ENCODE assay signal across 13 cellular contexts in genomic region chr3:46690798-46691197, GRCh38. TPM values are rescaled to one million over a fixed set of nuclear protein-coding genes. Genes with fewer than 3 reads are reported as not detected.
A peak's percentile ranks its signal among the peaks of the same experiment; 100 is the strongest.
DNase-seq lines count a peak whose midpoint lies in the region; ATAC-seq, FAIRE-seq and TF ChIP-seq lines count a peak whose summit lies in the region.
"Had no signal": no experiment of that assay in that cellular context is flagged by ENCODE, and none has a peak within 500 bp of the region (broad histone marks: within the 10 kb centered on the region; RNA-seq: fewer than 3 reads in every experiment).

No MANE protein-coding gene starts in this region.

- POLR2A ChIA-PET in HCT116 (lab: Charles Lee) = no interaction called here
- POLR2A ChIA-PET in K562 (lab: Yijun Ruan, JAX) = interaction anchor here (0.6 to 0.7 kb wide), 2 partner anchors 187 to 1023 kb away, joined by 3 read pairs; partner anchors contain the start of gene PTH1R

- WGBS in K562 (ENCODE audit: insufficient coverage, low coverage, missing lambda C conversion rate) = 1% methylated on average over 5 of the region's 5 CpGs

- DNase-seq in HCT116 (ENCODE audit: low read depth, low spot score) (no peak), K562 (ENCODE audit: extremely low read depth in 1 of 4, low spot score in 3 of 4) (no peak), left colon (peak; percentile 76 to 83), type B pancreatic cell (ENCODE audit: extremely low spot score, unreplicated experiment) (no peak), hypothalamus (lab: John Stamatoyannopoulos, UW) (no peak), occipital lobe (lab: John Stamatoyannopoulos, UW) (no peak)
- DNase-seq: activated T-cell treated with anti-CD3 and anti-CD28 coated beads, Interleukin-2, amount 50 U/mL, for 4 hours; mesendoderm; NCI-H774; posterior cingulate gyrus; stimulated activated naive CD8-positive, alpha-beta T cell treated with anti-CD3 and anti-CD28 coated beads, Interleukin-15, amount 100 ng/mL, for 72 hours had no signal

- ATAC-seq in HCT116 (peak; percentile 28), K562 (no peak), left colon (peak; percentile 61), GM19397 (IDR thresholded peaks at IDR 0.05; ENCODE audit: unreplicated experiment) (no peak)
- ATAC-seq: activated CD4-positive, CD25-positive, alpha-beta regulatory T cell treated with anti-CD3 and anti-CD28 coated beads, Interleukin-2, amount 50 U/mL, for 24 hours; activated T-cell treated with anti-CD3 and anti-CD28 coated beads, Interleukin-2, amount 50 U/mL, for 4 hours; stimulated activated naive CD8-positive, alpha-beta T cell treated with anti-CD3 and anti-CD28 coated beads, Interleukin-15, amount 100 ng/mL, for 72 hours had no signal

- H4K20me1 ChIP-seq in HCT116 (ENCODE audit: insufficient read depth) = no peaks in the 10 kb centered on the region
- peaks cover 14% of the 10 kb centered on the region for H4K20me1 ChIP-seq in K562 (replicated peaks; ENCODE audit: control insufficient read depth, insufficient read depth, low read length)

- in situ Hi-C loops in K562 (cut with MboI) = no loop called here

- RAD21 ChIA-PET in HCT116 (lab: Charles Lee; ENCODE audit: low non-redundant PET in 1 of 2, low total read pairs in 2 of 2, uncharacterized antibody in 2 of 2, unreplicated experiment in 2 of 2) = no interaction called here

- no peak overlapping the region for H3K4me3 ChIP-seq in HCT116 (replicated peaks in 1 of 2; ENCODE audit: low read depth in 1 of 2, low read length in 2 of 2)
- no peak overlapping the region for H3K4me3 ChIP-seq in K562

- peak overlapping the region; percentile 26 for H3K9ac ChIP-seq in HCT116 (ENCODE audit: low read length)
- no peak overlapping the region for H3K9ac ChIP-seq in K562 (ENCODE audit: insufficient read depth in 1 of 2, low read depth in 2 of 2, low read length in 2 of 2)

- no peaks in the 10 kb centered on the region for H3K36me3 Mint-ChIP-seq in type B pancreatic cell

- peak overlapping the region; percentile 7; the same call in 1 of the 2 replicates for H3K27ac ChIP-seq in HCT116 (ENCODE audit: low read depth, low read length)
- H3K27ac ChIP-seq in K562 (ENCODE audit: extremely low read depth, low read depth, low read length) = no peak overlapping the region

- TF ChIP-seq CTCF in HCT116 (IDR thresholded peaks at IDR 0.05 in 2 of 3, conservative IDR thresholded peaks at IDR 0.05 in 1 of 3; ENCODE audit: borderline replicate concordance in 1 of 3, insufficient read depth in 1 of 3, low read depth in 2 of 3, low read length in 2 of 3) (no peak), K562 (IDR thresholded peaks at IDR 0.05 in 2 of 3, conservative IDR thresholded peaks at IDR 0.05 in 1 of 3; ENCODE audit: insufficient read depth in 2 of 3, low read depth in 1 of 3, low read length in 3 of 3) (no peak), type B pancreatic cell (conservative IDR thresholded peaks at IDR 0.05) (no peak)

- H3K4me1 ChIP-seq in HCT116 (ENCODE audit: control insufficient read depth in 1 of 2, insufficient read depth in 2 of 2, low read length in 2 of 2) = peaks cover 31 to 59% of the 10 kb centered on the region in 2 experiments
- H3K4me1 ChIP-seq in K562 (replicated peaks in 1 of 2; ENCODE audit: control insufficient read depth in 2 of 2, insufficient read depth in 2 of 2, low read length in 2 of 2) = peaks cover 0 to 30% of the 10 kb centered on the region in 2 experiments; a peak in 2 of 5 replicates

- H3K9me3 ChIP-seq in HCT116 (ENCODE audit: control insufficient read depth in 1 of 2, insufficient read depth in 1 of 2, low read depth in 1 of 2, low read length in 2 of 2) = no peaks in the 10 kb centered on the region
- H3K9me3 ChIP-seq in K562 (replicated peaks; ENCODE audit: control insufficient read depth, insufficient read depth, low read depth, low read length) = no peaks in the 10 kb centered on the region

- FAIRE-seq in K562 (lab: Jason Lieb, UNC) = no peak

- CTCF ChIA-PET in HCT116 (lab: Charles Lee) (no interaction called here), K562 (lab: Yijun Ruan, JAX; ENCODE audit: low intra/inter-chr PET ratio) (interaction anchor here (0.6 kb wide), 2 partner anchors 155 to 1746 kb away, joined by 3 to 5 read pairs; no protein-coding TSS in a partner anchor)

- H2AFZ ChIP-seq in HCT116 (ENCODE audit: low read depth, low read length, poor library complexity, severe bottlenecking) (no peak overlapping the region), K562 (ENCODE audit: low read depth, low read length) (no peak overlapping the region)

- no peaks in the 10 kb centered on the region for H3K36me3 ChIP-seq in HCT116 (ENCODE audit: control insufficient read depth in 1 of 2, insufficient read depth in 2 of 2, low read length in 2 of 2)
- H3K36me3 ChIP-seq in K562 (ENCODE audit: control insufficient read depth, insufficient read depth, low read length) = no peaks in the 10 kb centered on the region

- peaks cover 5% of the 10 kb centered on the region for H3K4me1 Mint-ChIP-seq in type B pancreatic cell (ENCODE audit: unreplicated experiment)

- TF ChIP-seq POLR2A in HCT116 (IDR thresholded peaks at IDR 0.05; ENCODE audit: borderline replicate concordance, extremely low read depth, insufficient read depth, insufficient read length) (no peak), K562 (conservative IDR thresholded peaks at IDR 0.05) (no peak)

- BruUV-seq in HCT116 (replicated peaks; lab: Mats Ljungman, UMichigan) (no TSS peak), K562 (replicated peaks; lab: Mats Ljungman, UMichigan) (no TSS peak)

- no peaks in the 10 kb centered on the region for H3K9me1 ChIP-seq in K562 (ENCODE audit: control insufficient read depth, insufficient read depth, low read length)

- peaks cover 6% of the 10 kb centered on the region for H3K27me3 Mint-ChIP-seq in type B pancreatic cell

- H3K9me3 Mint-ChIP-seq in type B pancreatic cell = no peaks in the 10 kb centered on the region
- H3K9me3 Mint-ChIP-seq: activated T-cell treated with anti-CD3 and anti-CD28 coated beads, Interleukin-2, amount 50 U/mL, for 4 hours; stimulated activated naive CD8-positive, alpha-beta T cell treated with anti-CD3 and anti-CD28 coated beads, Interleukin-15, amount 100 ng/mL, for 72 hours had no signal

- H3K4me3 Mint-ChIP-seq in type B pancreatic cell = no peak overlapping the region
- H3K4me3 Mint-ChIP-seq: stimulated activated naive CD8-positive, alpha-beta T cell treated with anti-CD3 and anti-CD28 coated beads, Interleukin-15, amount 100 ng/mL, for 72 hours had no signal

- no peaks in the 10 kb centered on the region for H3K79me2 ChIP-seq in HCT116 (ENCODE audit: insufficient read depth, low read length)
- H3K79me2 ChIP-seq in K562 (ENCODE audit: control insufficient read depth, insufficient read depth, low read length) = no peaks in the 10 kb centered on the region

- no peak for TF ChIP-seq EP300 in K562 (IDR thresholded peaks at IDR 0.05; ENCODE audit: low read length)

- TF ChIP-seq RAD21 in HCT116 (IDR thresholded peaks at IDR 0.05; ENCODE audit: low read depth) = no peak
- TF ChIP-seq RAD21 in K562 (CRISPR knock-in tag; conservative IDR thresholded peaks at IDR 0.05 in 1 of 2, IDR thresholded peaks at IDR 0.05 in 1 of 2) = no peak

- intact Hi-C loops in HCT116 (cut with micrococcal nuclease) = no loop called here
- intact Hi-C loops in K562 (cut with micrococcal nuclease) = no loop called here
- intact Hi-C loops in left colon (cut with DNase I, micrococcal nuclease) = no loop called here

- H3K27me3 ChIP-seq in HCT116 (ENCODE audit: insufficient read depth, low read length) = no peaks in the 10 kb centered on the region
- H3K27me3 ChIP-seq in K562 (ENCODE audit: control insufficient read depth in 2 of 2, insufficient read depth in 2 of 2, low read length in 2 of 2) = peaks cover 6 to 72% of the 10 kb centered on the region in 2 experiments; a peak in 4 of 5 replicates

- H3K4me2 ChIP-seq in HCT116 (ENCODE audit: low read length) = peak overlapping the region; percentile 97
- no peak overlapping the region for H3K4me2 ChIP-seq in K562 (ENCODE audit: insufficient read depth, low read length)

- H3K27ac Mint-ChIP-seq in type B pancreatic cell = peak overlapping the region; percentile 98
- H3K27ac Mint-ChIP-seq: stimulated activated naive CD8-positive, alpha-beta T cell treated with anti-CD3 and anti-CD28 coated beads, Interleukin-15, amount 100 ng/mL, for 72 hours had no signal

- H3K9me2 ChIP-seq in HCT116 (ENCODE audit: insufficient read depth) = no peaks in the 10 kb centered on the region

RNA-seq across cellular contexts. Expression of gene ALS2CL, which starts 2.7 kb away (rescaled TPM):
- 16.4 TPM for total RNA-seq in HCT116 (2021; ENCODE audit: unreplicated experiment)
- 20.6 and 24.1 TPM in 2 replicates for polyA plus RNA-seq in HCT116 (2012)
- total RNA-seq in K562 (2011; cell fraction: chromatin; rRNA removed; ENCODE audit: low replicate concordance) = 1.1 and 1.4 TPM in 2 replicates
- total RNA-seq in K562 (2011; cell fraction: nucleolus; rRNA removed) = 0.66 and 0.83 TPM in 2 replicates
- 0.51 and 0.61 TPM in 2 replicates for total RNA-seq in K562 (2011; cell fraction: nucleoplasm; rRNA removed)
- total RNA-seq in K562 (2014; rRNA removed) = 0.05 TPM in 1 of 2 replicates, not detected in the other
- 0.04 TPM in 1 of 2 replicates, not detected in the other for total RNA-seq in K562 (2014; rRNA removed; fragmentation: Illumina TruSeq; extraction: Trizol)
- not detected in 2 replicates for total RNA-seq in K562 (2015; rRNA removed; fragmentation: Illumina TruSeq; extraction: Trizol)
- total RNA-seq in K562 (2021) = 0.13 TPM in 2 replicates
- 0.03 and 0.18 TPM in 2 replicates for polyA plus RNA-seq in K562 (2011; rRNA removed)
- polyA plus RNA-seq in K562 (2011; cell fraction: cytosol; rRNA removed) = 0.03 TPM in 1 of 2 replicates, not detected in the other
- polyA plus RNA-seq in K562 (2011; cell fraction: nucleus; rRNA removed) = 0.46 and 0.61 TPM in 2 replicates
- 0.05 and 1.0 TPM in 2 replicates for polyA plus RNA-seq in K562 (2012)
- polyA plus RNA-seq in K562 (2014; fragmentation: Illumina TruSeq; extraction: Trizol) = 0.07 TPM in 1 of 2 replicates, not detected in the other
- polyA plus RNA-seq in K562 (2014; fragmentation: Nextera tagmentation; extraction: Ambion mirVana) = not detected
- 0.05 and 0.09 TPM in 2 replicates for polyA plus RNA-seq in K562 (2014; rRNA removed)
- 0.06 TPM in 1 of 2 replicates, not detected in the other for polyA minus RNA-seq in K562 (2011; rRNA and poly(A)+ RNA removed)
- polyA minus RNA-seq in K562 (2011; cell fraction: cytosol; rRNA and poly(A)+ RNA removed) = 0.19 TPM in 1 of 2 replicates, not detected in the other
- 0.22 and 0.54 TPM in 2 replicates for polyA minus RNA-seq in K562 (2011; cell fraction: nucleus; rRNA and poly(A)+ RNA removed)
- 10 to 100 TPM; 39.2 to 58.9 TPM for total RNA-seq in left colon
- total RNA-seq in type B pancreatic cell (ENCODE audit: low replicate concordance) = 31.7 and 70.8 TPM in 2 replicates
- total RNA-seq in occipital lobe = 3.9 TPM

RNA-seq across cellular contexts. Expression of gene TMIE, which starts 10.4 kb away (rescaled TPM):
- total RNA-seq in HCT116 (2021; ENCODE audit: unreplicated experiment) (0.74 TPM), K562 (2014; rRNA removed) (not detected in 2 replicates), K562 (2014; rRNA removed; fragmentation: Illumina TruSeq; extraction: Trizol) (not detected in 2 replicates), K562 (2015; rRNA removed; fragmentation: Illumina TruSeq; extraction: Trizol) (not detected in 2 replicates), K562 (2021) (not detected in 2 replicates), left colon (under 1 TPM in 1 of 2 donors, not detected in 1; 0.17 TPM), type B pancreatic cell (ENCODE audit: low replicate concordance) (0.48 and 0.62 TPM in 2 replicates), occipital lobe (2.5 TPM)
- polyA plus RNA-seq in HCT116 (2012) = 0.90 and 1.1 TPM in 2 replicates
- total RNA-seq in K562 (2011; cell fraction: chromatin; rRNA removed; ENCODE audit: low replicate concordance) = not detected in 2 replicates
- total RNA-seq in K562 (2011; cell fraction: nucleolus; rRNA removed) = not detected in 2 replicates
- total RNA-seq in K562 (2011; cell fraction: nucleoplasm; rRNA removed) = not detected in 2 replicates
- polyA plus RNA-seq in K562 (2011; rRNA removed) (not detected in 2 replicates), K562 (2014; fragmentation: Illumina TruSeq; extraction: Trizol) (not detected in 2 replicates), K562 (2014; fragmentation: Nextera tagmentation; extraction: Ambion mirVana) (not detected), K562 (2014; rRNA removed) (not detected in 2 replicates)
- not detected in 2 replicates for polyA plus RNA-seq in K562 (2011; cell fraction: cytosol; rRNA removed)
- polyA plus RNA-seq in K562 (2011; cell fraction: nucleus; rRNA removed) = not detected in 2 replicates
- polyA plus RNA-seq in K562 (2012) = 0.50 TPM in 1 of 2 replicates, not detected in the other
- not detected in 2 replicates for polyA minus RNA-seq in K562 (2011; rRNA and poly(A)+ RNA removed)
- polyA minus RNA-seq in K562 (2011; cell fraction: cytosol; rRNA and poly(A)+ RNA removed) = not detected in 2 replicates
- polyA minus RNA-seq in K562 (2011; cell fraction: nucleus; rRNA and poly(A)+ RNA removed) = not detected in 2 replicates

RNA-seq across cellular contexts. Expression of gene PRSS50, which starts 26.9 kb away (rescaled TPM):
- total RNA-seq in HCT116 (2021; ENCODE audit: unreplicated experiment) (not detected), K562 (2014; rRNA removed) (not detected in 2 replicates), K562 (2014; rRNA removed; fragmentation: Illumina TruSeq; extraction: Trizol) (not detected in 2 replicates), K562 (2015; rRNA removed; fragmentation: Illumina TruSeq; extraction: Trizol) (not detected in 2 replicates), K562 (2021) (not detected in 2 replicates), left colon (not detected), type B pancreatic cell (ENCODE audit: low replicate concordance) (1.1 and 1.2 TPM in 2 replicates), occipital lobe (0.31 TPM)
- polyA plus RNA-seq in HCT116 (2012) = not detected in 2 replicates
- not detected in 2 replicates for total RNA-seq in K562 (2011; cell fraction: chromatin; rRNA removed; ENCODE audit: low replicate concordance)
- 0.17 TPM in 1 of 2 replicates, not detected in the other for total RNA-seq in K562 (2011; cell fraction: nucleolus; rRNA removed)
- total RNA-seq in K562 (2011; cell fraction: nucleoplasm; rRNA removed) = not detected in 2 replicates
- polyA plus RNA-seq in K562 (2011; rRNA removed) (not detected in 2 replicates), K562 (2014; fragmentation: Illumina TruSeq; extraction: Trizol) (not detected in 2 replicates), K562 (2014; fragmentation: Nextera tagmentation; extraction: Ambion mirVana) (under 1 TPM in 1 of 2 experiments, not detected in 1; 0.01 TPM), K562 (2014; rRNA removed) (not detected in 2 replicates)
- not detected in 2 replicates for polyA plus RNA-seq in K562 (2011; cell fraction: cytosol; rRNA removed)
- 0.07 TPM in 1 of 2 replicates, not detected in the other for polyA plus RNA-seq in K562 (2011; cell fraction: nucleus; rRNA removed)
- polyA plus RNA-seq in K562 (2012) = 0.03 TPM in 1 of 2 replicates, not detected in the other
- not detected in 2 replicates for polyA minus RNA-seq in K562 (2011; rRNA and poly(A)+ RNA removed)
- not detected in 2 replicates for polyA minus RNA-seq in K562 (2011; cell fraction: cytosol; rRNA and poly(A)+ RNA removed)
- polyA minus RNA-seq in K562 (2011; cell fraction: nucleus; rRNA and poly(A)+ RNA removed) = not detected in 2 replicates
- total RNA-seq: activated T-cell treated with anti-CD3 and anti-CD28 coated beads, Interleukin-2, amount 50 U/mL, for 4 hours had no signal

Comparison
In these comparisons a context has a peak if more than half of its experiments do, and no peak if none do; other contexts are left out.
1. ATAC-seq: peak in HCT116 (single experiment) and left colon (single experiment); none in K562 (single experiment) and GM19397 (single experiment).
2. DNase-seq: peak in left colon (2 of 2); none in HCT116 (single experiment), K562 (0 of 4), type B pancreatic cell (single experiment), hypothalamus (0 of 51) and occipital lobe (single experiment).